Comparison of ENCODE assay signal across 11 cellular contexts in the genomic region with DNA sequence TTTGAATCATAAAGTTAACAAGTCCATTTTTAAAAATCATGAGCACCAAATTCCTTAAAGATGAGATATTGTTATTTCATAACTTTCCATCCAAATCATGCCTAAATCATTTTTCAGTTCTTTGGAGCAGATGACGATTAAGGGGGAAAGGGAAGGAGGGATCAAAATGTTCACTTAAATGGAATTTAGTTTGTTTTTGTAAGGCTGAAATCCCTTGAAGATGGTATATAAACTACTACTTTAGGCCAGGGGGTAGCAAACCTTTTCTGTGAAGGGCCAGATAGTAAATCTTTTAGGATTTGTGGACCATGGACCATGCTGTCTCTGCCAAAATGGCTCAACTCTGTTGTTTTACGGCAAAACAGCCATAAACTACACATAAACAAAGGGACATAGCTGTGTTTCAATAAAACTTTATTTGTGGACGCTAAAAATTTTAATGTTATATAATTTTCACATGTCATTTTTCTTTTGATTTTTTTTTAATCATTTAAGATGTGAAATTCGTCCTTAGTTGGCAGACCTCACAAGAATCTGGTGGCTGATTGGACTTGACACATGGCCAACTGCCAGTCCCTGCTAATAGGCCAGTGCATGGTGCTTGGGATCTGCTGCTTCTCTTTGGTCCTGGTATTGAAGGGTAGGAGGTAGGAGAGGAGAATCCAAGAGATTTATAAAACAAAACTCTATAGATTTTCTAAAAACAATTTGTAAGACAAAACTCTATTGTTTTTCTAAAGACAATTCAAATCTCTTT. TPM values are rescaled to one million over a fixed set of nuclear protein-coding genes. Genes with fewer than 3 reads are reported as not detected.
A peak's percentile ranks its signal among the peaks of the same experiment; 100 is the strongest.
DNase-seq lines count a peak whose midpoint lies in the region; ATAC-seq and TF ChIP-seq lines count a peak whose summit lies in the region.
"Had no signal": no experiment of that assay in that cellular context is flagged by ENCODE, and none has a peak within 500 bp of the region (broad histone marks: within the 10 kb centered on the region; RNA-seq: fewer than 3 reads in every experiment).

No MANE protein-coding gene starts in this region.

- H3K4me3 ChIP-seq in left ventricle myocardium inferior (no peak overlapping the region), breast epithelium (no peak overlapping the region)

- intact Hi-C loops in left ventricle myocardium inferior (cut with micrococcal nuclease) (loop anchor here (10.0 kb wide), 1 partner anchor 47 kb away; a partner anchor contains a TSS), Right ventricle myocardium superior (cut with DNase I) (no loop called here), breast epithelium (cut with DNase I; ENCODE audit: low total_unique reads) (no loop called here)

- peaks cover 46% of the 10 kb centered on the region for H3K4me1 ChIP-seq in left ventricle myocardium inferior
- no peaks in the 10 kb centered on the region for H3K4me1 ChIP-seq in breast epithelium

- DNase-seq in left ventricle myocardium inferior, result no peak
- no peak for DNase-seq in Right ventricle myocardium superior
- DNase-seq in breast epithelium (ENCODE audit: low spot score in 2 of 2), result no peak
- peak; percentile 43 to 82 for DNase-seq in lung microvascular endothelial cell (ENCODE audit: low read depth in 2 of 2)
- no peak for DNase-seq in NAMALWA (ENCODE audit: low spot score)
- no peak for DNase-seq in activated CD4-positive, alpha-beta T cell treated with anti-CD3 and anti-CD28 coated beads, Interleukin-2, amount 50 U/mL, for 4 hours
- no peak for DNase-seq in cortex of kidney (lab: John Stamatoyannopoulos, UW)
- DNase-seq in GM19238 (ENCODE audit: insufficient read length, low spot score), result no peak
- DNase-seq: activated T-cell treated with anti-CD3 and anti-CD28 coated beads, Interleukin-2, amount 50 U/mL, for 72 hours; AML-193 had no signal

- peak overlapping the region; percentile 79 for H3K27ac ChIP-seq in left ventricle myocardium inferior (replicated peaks)
- peak overlapping the region; percentile 56 to 77 for H3K27ac ChIP-seq in breast epithelium
- H3K27ac ChIP-seq: KMS-11 had no signal

- no peaks in the 10 kb centered on the region for H3K9me3 ChIP-seq in left ventricle myocardium inferior (replicated peaks)
- H3K9me3 ChIP-seq in breast epithelium, result no peaks in the 10 kb centered on the region

- H3K27me3 ChIP-seq in left ventricle myocardium inferior (ENCODE audit: low read depth) (no peaks in the 10 kb centered on the region), breast epithelium (no peaks in the 10 kb centered on the region)

- TF ChIP-seq POLR2A in breast epithelium (IDR thresholded peaks at IDR 0.05), result no peak

- TF ChIP-seq CTCF in left ventricle myocardium inferior (IDR thresholded peaks at IDR 0.05; ENCODE audit: borderline replicate concordance) (no peak), breast epithelium (IDR thresholded peaks at IDR 0.05) (no peak)

- no peak for ATAC-seq in Right ventricle myocardium superior (ENCODE audit: poor library complexity)
- ATAC-seq: activated T-cell treated with anti-CD3 and anti-CD28 coated beads, Interleukin-2, amount 50 U/mL, for 72 hours had no signal

- H3K36me3 ChIP-seq in left ventricle myocardium inferior, result no peaks in the 10 kb centered on the region
- H3K36me3 ChIP-seq in breast epithelium, result no peaks in the 10 kb centered on the region

RNA-seq across cellular contexts. Expression of a gene that starts 52.0 kb away (rescaled TPM):
- total RNA-seq in left ventricle myocardium inferior, result 105 TPM
- 56.3 TPM for total RNA-seq in Right ventricle myocardium superior
- 100 to 1,000 TPM; 188 to 419 (median 201) TPM for total RNA-seq in breast epithelium
- total RNA-seq in lung microvascular endothelial cell, result 84.5 and 105 TPM in 2 replicates

Comparison
In these comparisons a context has a peak if more than half of its experiments do, and no peak if none do; other contexts are left out.
1. DNase-seq: peak in lung microvascular endothelial cell (2 of 2); none in left ventricle myocardium inferior (single experiment), Right ventricle myocardium superior (single experiment), breast epithelium (0 of 2), NAMALWA (single experiment), activated CD4-positive, alpha-beta T cell treated with anti-CD3 and anti-CD28 coated beads, Interleukin-2, amount 50 U/mL, for 4 hours (0 of 2), cortex of kidney (single experiment) and GM19238 (single experiment).